1 cellular context compared by ENCODE assay signal in the genomic region with DNA sequence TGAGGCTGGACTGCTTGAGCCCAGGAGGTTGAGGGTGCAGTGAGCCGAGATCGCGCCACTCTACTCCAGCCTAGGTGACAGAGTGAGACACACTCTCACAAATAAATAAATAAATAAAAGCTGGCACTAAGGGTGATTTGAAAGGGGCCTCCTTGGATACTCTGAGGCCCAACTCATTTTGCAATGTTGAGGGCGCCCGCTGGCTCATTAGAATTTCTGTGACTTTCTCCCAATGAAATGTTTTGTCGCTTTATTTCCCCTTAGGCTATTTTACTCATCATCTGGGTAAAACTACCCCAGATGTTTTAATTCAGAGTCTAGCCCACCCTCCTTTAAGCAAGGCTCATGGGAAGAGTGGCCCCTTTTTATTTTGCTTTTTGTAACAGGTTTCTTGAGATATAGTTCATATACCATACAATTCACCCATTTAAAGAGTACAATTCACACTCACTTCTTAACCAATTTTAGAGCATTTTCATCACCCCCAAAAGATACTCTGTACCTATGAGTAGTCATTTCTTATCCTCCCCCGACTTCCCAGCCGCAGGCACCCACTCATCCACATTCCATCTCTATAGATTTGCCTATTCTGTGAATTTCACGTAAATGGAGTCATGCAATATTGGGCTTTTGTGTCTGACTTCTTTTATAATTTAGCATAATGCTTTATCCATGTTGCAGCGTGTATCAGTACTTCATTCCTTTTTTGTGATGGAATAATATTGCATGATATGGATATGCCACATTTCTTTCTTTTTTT.
TF ChIP-seq lines count a peak whose summit lies in the region.

No MANE protein-coding gene starts in this region.

TF ChIP-seq in GM23338, 12 proteins besides CTCF, POLR2A, EP300 and RAD21 (continued from another document):
- TF ChIP-seq, protein P1, sequence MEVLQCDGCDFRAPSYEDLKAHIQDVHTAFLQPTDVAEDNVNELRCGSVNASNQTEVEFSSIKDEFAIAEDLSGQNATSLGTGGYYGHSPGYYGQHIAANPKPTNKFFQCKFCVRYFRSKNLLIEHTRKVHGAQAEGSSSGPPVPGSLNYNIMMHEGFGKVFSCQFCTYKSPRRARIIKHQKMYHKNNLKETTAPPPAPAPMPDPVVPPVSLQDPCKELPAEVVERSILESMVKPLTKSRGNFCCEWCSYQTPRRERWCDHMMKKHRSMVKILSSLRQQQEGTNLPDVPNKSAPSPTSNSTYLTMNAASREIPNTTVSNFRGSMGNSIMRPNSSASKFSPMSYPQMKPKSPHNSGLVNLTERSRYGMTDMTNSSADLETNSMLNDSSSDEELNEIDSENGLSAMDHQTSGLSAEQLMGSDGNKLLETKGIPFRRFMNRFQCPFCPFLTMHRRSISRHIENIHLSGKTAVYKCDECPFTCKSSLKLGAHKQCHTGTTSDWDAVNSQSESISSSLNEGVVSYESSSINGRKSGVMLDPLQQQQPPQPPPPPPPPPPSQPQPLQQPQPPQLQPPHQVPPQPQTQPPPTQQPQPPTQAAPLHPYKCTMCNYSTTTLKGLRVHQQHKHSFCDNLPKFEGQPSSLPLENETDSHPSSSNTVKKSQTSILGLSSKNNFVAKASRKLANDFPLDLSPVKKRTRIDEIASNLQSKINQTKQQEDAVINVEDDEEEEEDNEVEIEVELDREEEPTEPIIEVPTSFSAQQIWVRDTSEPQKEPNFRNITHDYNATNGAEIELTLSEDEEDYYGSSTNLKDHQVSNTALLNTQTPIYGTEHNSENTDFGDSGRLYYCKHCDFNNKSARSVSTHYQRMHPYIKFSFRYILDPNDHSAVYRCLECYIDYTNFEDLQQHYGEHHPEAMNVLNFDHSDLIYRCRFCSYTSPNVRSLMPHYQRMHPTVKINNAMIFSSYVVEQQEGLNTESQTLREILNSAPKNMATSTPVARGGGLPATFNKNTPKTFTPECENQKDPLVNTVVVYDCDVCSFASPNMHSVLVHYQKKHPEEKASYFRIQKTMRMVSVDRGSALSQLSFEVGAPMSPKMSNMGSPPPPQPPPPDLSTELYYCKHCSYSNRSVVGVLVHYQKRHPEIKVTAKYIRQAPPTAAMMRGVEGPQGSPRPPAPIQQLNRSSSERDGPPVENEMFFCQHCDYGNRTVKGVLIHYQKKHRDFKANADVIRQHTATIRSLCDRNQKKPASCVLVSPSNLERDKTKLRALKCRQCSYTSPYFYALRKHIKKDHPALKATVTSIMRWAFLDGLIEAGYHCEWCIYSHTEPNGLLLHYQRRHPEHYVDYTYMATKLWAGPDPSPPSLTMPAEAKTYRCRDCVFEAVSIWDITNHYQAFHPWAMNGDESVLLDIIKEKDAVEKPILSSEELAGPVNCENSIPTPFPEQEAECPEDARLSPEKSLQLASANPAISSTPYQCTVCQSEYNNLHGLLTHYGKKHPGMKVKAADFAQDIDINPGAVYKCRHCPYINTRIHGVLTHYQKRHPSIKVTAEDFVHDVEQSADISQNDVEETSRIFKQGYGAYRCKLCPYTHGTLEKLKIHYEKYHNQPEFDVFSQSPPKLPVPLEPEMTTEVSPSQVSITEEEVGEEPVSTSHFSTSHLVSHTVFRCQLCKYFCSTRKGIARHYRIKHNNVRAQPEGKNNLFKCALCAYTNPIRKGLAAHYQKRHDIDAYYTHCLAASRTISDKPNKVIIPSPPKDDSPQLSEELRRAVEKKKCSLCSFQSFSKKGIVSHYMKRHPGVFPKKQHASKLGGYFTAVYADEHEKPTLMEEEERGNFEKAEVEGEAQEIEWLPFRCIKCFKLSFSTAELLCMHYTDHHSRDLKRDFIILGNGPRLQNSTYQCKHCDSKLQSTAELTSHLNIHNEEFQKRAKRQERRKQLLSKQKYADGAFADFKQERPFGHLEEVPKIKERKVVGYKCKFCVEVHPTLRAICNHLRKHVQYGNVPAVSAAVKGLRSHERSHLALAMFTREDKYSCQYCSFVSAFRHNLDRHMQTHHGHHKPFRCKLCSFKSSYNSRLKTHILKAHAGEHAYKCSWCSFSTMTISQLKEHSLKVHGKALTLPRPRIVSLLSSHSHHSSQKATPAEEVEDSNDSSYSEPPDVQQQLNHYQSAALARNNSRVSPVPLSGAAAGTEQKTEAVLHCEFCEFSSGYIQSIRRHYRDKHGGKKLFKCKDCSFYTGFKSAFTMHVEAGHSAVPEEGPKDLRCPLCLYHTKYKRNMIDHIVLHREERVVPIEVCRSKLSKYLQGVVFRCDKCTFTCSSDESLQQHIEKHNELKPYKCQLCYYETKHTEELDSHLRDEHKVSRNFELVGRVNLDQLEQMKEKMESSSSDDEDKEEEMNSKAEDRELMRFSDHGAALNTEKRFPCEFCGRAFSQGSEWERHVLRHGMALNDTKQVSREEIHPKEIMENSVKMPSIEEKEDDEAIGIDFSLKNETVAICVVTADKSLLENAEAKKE (CRISPR knock-in tag; IDR thresholded peaks at IDR 0.05) = no peak
- TF ChIP-seq STAT1 (IDR thresholded peaks at IDR 0.05; ENCODE audit: unreplicated experiment) (no peak), ETS1 (IDR thresholded peaks at IDR 0.05) (no peak), EZH2 (IDR thresholded peaks at IDR 0.05; ENCODE audit: low read depth, unreplicated experiment) (no peak)
